ENCODE assay signal across 14 cellular contexts in genomic region chr15:44695274-44695673, GRCh38.
"Had no signal": no experiment of that assay in that cellular context is flagged by ENCODE, and none has a peak within 500 bp of the region (broad histone marks: within the 10 kb centered on the region; RNA-seq: fewer than 3 reads in every experiment).

No MANE protein-coding gene starts in this region.

- H3K79me2 ChIP-seq: hepatocyte had no signal

- ATAC-seq: activated CD4-positive, CD25-positive, alpha-beta regulatory T cell treated with anti-CD3 and anti-CD28 coated beads, Interleukin-2, amount 50 U/mL, for 24 hours; body of pancreas; effector memory CD8-positive, alpha-beta T cell; stimulated activated naive CD8-positive, alpha-beta T cell treated with anti-CD3 and anti-CD28 coated beads, Interleukin-15, amount 100 ng/mL, for 72 hours had no signal

- H3K4me2 ChIP-seq: hepatocyte had no signal

- DNase-seq: activated CD4-positive, alpha-beta T cell treated with anti-CD3 and anti-CD28 coated beads, Interleukin-2, amount 50 U/mL, for 4 hours; activated naive CD4-positive, alpha-beta T cell treated with anti-CD3 and anti-CD28 coated beads, Interleukin-2, amount 50 U/mL, for 16 hours; activated T-cell treated with anti-CD3 and anti-CD28 coated beads, Interleukin-2, amount 50 U/mL, for 1 hour; amniotic stem cell; body of pancreas; effector memory CD8-positive, alpha-beta T cell; kidney glomerular epithelial cell; occipital lobe; stimulated activated CD4-positive, alpha-beta T cell treated with anti-CD3 and anti-CD28 coated beads, Interleukin-4, amount 100 ng/mL, for 24 hours; stimulated activated naive CD8-positive, alpha-beta T cell treated with anti-CD3 and anti-CD28 coated beads, Interleukin-15, amount 100 ng/mL, for 72 hours; testis had no signal

- H3K27ac ChIP-seq: body of pancreas, epithelial cell of prostate, hepatocyte, testis had no signal

- H3K27me3 ChIP-seq: body of pancreas, hepatocyte, testis had no signal

- H3K9me3 ChIP-seq: body of pancreas, testis had no signal

- H3K4me1 ChIP-seq: body of pancreas, testis had no signal

- H3K4me3 ChIP-seq: body of pancreas, hepatocyte, testis had no signal

- H2AFZ ChIP-seq: hepatocyte had no signal
